10 cellular contexts compared by ENCODE assay signal in the genomic region with DNA sequence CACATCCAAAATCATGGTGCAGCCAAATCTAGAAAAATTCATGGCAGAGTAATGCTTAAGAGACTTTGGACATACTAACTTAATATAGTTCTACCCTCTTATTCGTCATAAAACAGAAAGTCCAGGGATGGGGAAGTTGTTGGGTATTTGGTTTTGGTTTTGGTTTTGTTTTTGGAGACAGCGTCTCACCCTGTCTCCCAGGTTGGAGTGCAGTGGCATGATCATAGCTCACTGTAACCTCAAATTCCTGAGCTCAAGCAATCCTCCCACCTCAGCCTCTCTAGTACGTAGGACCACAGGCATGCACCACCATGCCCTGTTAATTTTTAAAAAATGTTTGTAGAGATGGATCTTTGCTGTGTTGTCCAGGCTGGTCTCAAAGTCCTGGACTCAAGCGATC.
DNase-seq lines count a peak whose midpoint lies in the region; ATAC-seq and TF ChIP-seq lines count a peak whose summit lies in the region.
"Had no signal": no experiment of that assay in that cellular context is flagged by ENCODE, and none has a peak within 500 bp of the region (broad histone marks: within the 10 kb centered on the region; RNA-seq: fewer than 3 reads in every experiment).

No MANE protein-coding gene starts in this region.

- H3K4me1 ChIP-seq in foreskin keratinocyte, result peaks cover 28% of the 10 kb centered on the region

- no peak overlapping the region for H3K27ac Mint-ChIP-seq in CD4-positive, alpha-beta T cell

- no peak for TF ChIP-seq CTCF in foreskin keratinocyte (conservative IDR thresholded peaks at IDR 0.05)
- TF ChIP-seq CTCF in CD4-positive, alpha-beta T cell (IDR thresholded peaks at IDR 0.05), result no peak

- H3K9me3 ChIP-seq in CD4-positive, alpha-beta T cell (ENCODE audit: control insufficient read depth, low read length), result no peaks in the 10 kb centered on the region

- H3K27ac ChIP-seq in foreskin keratinocyte, result peak overlapping the region; percentile 79
- no peak overlapping the region for H3K27ac ChIP-seq in CD4-positive, alpha-beta T cell (ENCODE audit: low read depth, low read length)

- CTCF ChIA-PET in CD4-positive, alpha-beta T cell (lab: Charles Lee), result no interaction called here

- no peak overlapping the region for H3K4me3 Mint-ChIP-seq in CD4-positive, alpha-beta T cell

- H3K9me3 Mint-ChIP-seq in CD4-positive, alpha-beta T cell, result peaks cover 5% of the 10 kb centered on the region

- ATAC-seq in GM18499 (IDR thresholded peaks at IDR 0.05; ENCODE audit: insufficient read depth, unreplicated experiment) (peak; percentile 70), GM21576 (IDR thresholded peaks at IDR 0.05; ENCODE audit: unreplicated experiment) (peak; percentile 82), HG03575 (IDR thresholded peaks at IDR 0.05; ENCODE audit: extremely low read depth, insufficient number of reproducible peaks, low FRiP score, unreplicated experiment) (peak; percentile 90), foreskin keratinocyte (peak; percentile 62), HG02623 (IDR thresholded peaks at IDR 0.05; ENCODE audit: unreplicated experiment) (no peak), sciatic nerve (no peak)
- no peak for ATAC-seq in CD4-positive, alpha-beta T cell (ENCODE audit: poor library complexity)
- ATAC-seq: HCT116 had no signal

- peak; percentile 37 to 65 for DNase-seq in foreskin keratinocyte
- DNase-seq in mesenteric fat pad (ENCODE audit: low spot score), result no peak
- DNase-seq in CD4-positive, alpha-beta T cell, result no peak
- DNase-seq in sciatic nerve (ENCODE audit: low spot score), result no peak
- DNase-seq: NCI-H2029 had no signal

- intact Hi-C loops in CD4-positive, alpha-beta T cell (cut with DNase I, micrococcal nuclease), result no loop called here
- intact Hi-C loops in sciatic nerve (cut with DNase I), result no loop called here

- H3K27me3 ChIP-seq in foreskin keratinocyte, result no peaks in the 10 kb centered on the region
- no peaks in the 10 kb centered on the region for H3K27me3 ChIP-seq in CD4-positive, alpha-beta T cell (ENCODE audit: control insufficient read depth, insufficient read depth, low read length)

- no peaks in the 10 kb centered on the region for H3K4me1 Mint-ChIP-seq in CD4-positive, alpha-beta T cell (ENCODE audit: low read depth)

- H3K36me3 Mint-ChIP-seq in CD4-positive, alpha-beta T cell (ENCODE audit: low read depth), result no peaks in the 10 kb centered on the region

- POLR2A ChIA-PET in CD4-positive, alpha-beta T cell (lab: Charles Lee), result interaction anchor here (1.0 kb wide), 1 partner anchor 8 kb away, joined by 3 read pairs; no protein-coding TSS in a partner anchor

- H3K27me3 Mint-ChIP-seq in CD4-positive, alpha-beta T cell, result no peaks in the 10 kb centered on the region

Comparison
In these comparisons a context has a peak if more than half of its experiments do, and no peak if none do; other contexts are left out.
1. ATAC-seq: peak in GM18499 (single experiment), GM21576 (single experiment), HG03575 (single experiment) and foreskin keratinocyte (single experiment); none in HG02623 (single experiment), CD4-positive, alpha-beta T cell (single experiment) and sciatic nerve (single experiment).
2. DNase-seq: peak in foreskin keratinocyte (2 of 2); none in mesenteric fat pad (single experiment), CD4-positive, alpha-beta T cell (0 of 10) and sciatic nerve (single experiment).